1 cellular context compared by ENCODE assay signal in genomic region chr6:6962699-6963098, GRCh38.
TF ChIP-seq lines count a peak whose summit lies in the region.

No MANE protein-coding gene starts in this region.

TF ChIP-seq in K562, 482 proteins besides CTCF, POLR2A, EP300 and RAD21 (continued from another document):
- no peak for TF ChIP-seq ARID4B (CRISPR knock-in tag; IDR thresholded peaks at IDR 0.05)
- no peak for TF ChIP-seq ZNF41 (CRISPR knock-in tag; conservative IDR thresholded peaks at IDR 0.05)
- TF ChIP-seq ELK3 (CRISPR knock-in tag; IDR thresholded peaks at IDR 0.05) = no peak
- TF ChIP-seq POLR2B (IDR thresholded peaks at IDR 0.05; ENCODE audit: low read depth, partially characterized antibody) = no peak
- TF ChIP-seq DDX20 (tag; IDR thresholded peaks at IDR 0.05; ENCODE audit: low read depth) = no peak
- TF ChIP-seq MTF1 (CRISPR knock-in tag; IDR thresholded peaks at IDR 0.05; ENCODE audit: borderline replicate concordance) = no peak
- TF ChIP-seq ZNF124 (CRISPR knock-in tag; IDR thresholded peaks at IDR 0.05) = no peak
